ENCODE assay signal across 8 cellular contexts in the genomic region with DNA sequence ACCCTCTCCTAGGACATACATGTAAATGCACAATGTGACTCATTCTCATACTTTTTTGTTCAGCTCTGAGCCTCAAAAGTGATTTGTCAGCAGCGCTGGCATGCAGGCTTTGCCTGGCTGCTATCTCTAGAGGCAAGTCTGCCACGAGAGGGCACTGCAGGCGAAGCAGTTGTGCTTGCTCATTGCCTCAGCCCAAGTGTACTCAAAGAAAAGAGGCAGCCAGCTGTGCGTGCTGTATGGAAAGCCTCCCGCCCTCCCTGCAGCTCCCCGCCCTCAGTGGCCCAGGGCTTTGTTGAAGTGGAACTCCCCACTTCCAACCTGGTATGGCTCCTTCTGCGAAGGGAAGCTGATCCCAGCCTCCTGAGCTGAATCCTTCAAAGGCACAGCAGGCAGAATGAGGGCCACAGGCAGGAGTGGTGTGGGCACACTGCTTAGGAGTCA. TPM values are rescaled to one million over a fixed set of nuclear protein-coding genes. Genes with fewer than 3 reads are reported as not detected.
A peak's percentile ranks its signal among the peaks of the same experiment; 100 is the strongest.
DNase-seq lines count a peak whose midpoint lies in the region; ATAC-seq and TF ChIP-seq lines count a peak whose summit lies in the region.

No MANE protein-coding gene starts in this region.

- H3K4me3 Mint-ChIP-seq in activated naive CD8-positive, alpha-beta T cell treated with anti-CD3 and anti-CD28 coated beads, Interleukin-2, amount 50 U/mL, for 24 hours, result no peak overlapping the region
- no peak overlapping the region for H3K4me3 Mint-ChIP-seq in type B pancreatic cell

- no peaks in the 10 kb centered on the region for H3K9me2 ChIP-seq in SU-DHL-6 (replicated peaks; ENCODE audit: insufficient read depth, low read length)

- peaks cover 93 to 100% (median 96%) of the 10 kb centered on the region in 11 experiments for H3K36me3 ChIP-seq in BLaER1 treated with 17β-estradiol and CSF1 and Interleukin-3, amounts not matched to agents 10 nM and 100 nM
- H3K36me3 ChIP-seq in SU-DHL-6 (ENCODE audit: low read length), result peaks cover 10% of the 10 kb centered on the region; the same call in 1 of the 2 replicates

- 0 out of 22 replicates have a peak overlapping the region, but pooled peaks of 2 of the 11 experiments have one; percentile 34 to 48 for H3K9ac ChIP-seq in BLaER1 treated with 17β-estradiol and CSF1 and Interleukin-3, amounts not matched to agents 10 nM and 100 nM
- no peak overlapping the region for H3K9ac ChIP-seq in SU-DHL-6 (ENCODE audit: low read length)

- peaks cover 40 to 100% (median 92%) of the 10 kb centered on the region in 11 experiments; a peak in 21 of 22 replicates for H4K20me1 ChIP-seq in BLaER1 treated with 17β-estradiol and CSF1 and Interleukin-3, amounts not matched to agents 10 nM and 100 nM
- no peaks in the 10 kb centered on the region for H4K20me1 ChIP-seq in SU-DHL-6 (ENCODE audit: low read depth, low read length)

- peaks cover 3 to 14% (median 4%) of the 10 kb centered on the region in 10 experiments; a peak in 10 of 20 replicates for H3K4me1 ChIP-seq in BLaER1 treated with 17β-estradiol and CSF1 and Interleukin-3, amounts not matched to agents 10 nM and 100 nM

- H3K27ac ChIP-seq in BLaER1 treated with 17β-estradiol and CSF1 and Interleukin-3, amounts not matched to agents 10 nM and 100 nM, result peak overlapping the region in 3 of 11 experiments; percentile 30 to 38 (median 37); a peak in 3 of 22 replicates
- no peak overlapping the region for H3K27ac ChIP-seq in SU-DHL-6 (ENCODE audit: low read depth, low read length)

- H3K79me2 ChIP-seq in SU-DHL-6 (ENCODE audit: insufficient read depth, low read length), result peaks cover 15% of the 10 kb centered on the region; the same call in 1 of the 2 replicates

- H3K4me2 ChIP-seq in BLaER1 treated with 17β-estradiol and CSF1 and Interleukin-3, amounts not matched to agents 10 nM and 100 nM, result peak overlapping the region in 6 of 11 experiments; percentile 6 to 65 (median 32); a peak in 6 of 22 replicates
- H3K4me2 ChIP-seq in SU-DHL-6 (ENCODE audit: low read depth, low read length, poor library complexity, severe bottlenecking), result no peak overlapping the region

- peak; percentile 76 for DNase-seq in NCI-H1105 (lab: John Stamatoyannopoulos, UW)
- DNase-seq in activated naive CD8-positive, alpha-beta T cell treated with anti-CD3 and anti-CD28 coated beads, Interleukin-2, amount 50 U/mL, for 24 hours, result peak; percentile 84
- peak; percentile 94 for DNase-seq in cardiac septum (ENCODE audit: low spot score)
- DNase-seq in posterior vena cava (ENCODE audit: low spot score), result peak; percentile 98
- peak; percentile 88 for DNase-seq in type B pancreatic cell (ENCODE audit: extremely low spot score, unreplicated experiment)

- TF ChIP-seq CTCF in SU-DHL-6 (IDR thresholded peaks at IDR 0.05; ENCODE audit: insufficient read depth, low read length, poor library complexity, severe bottlenecking) (peak; percentile 72), type B pancreatic cell (conservative IDR thresholded peaks at IDR 0.05) (peak; percentile 97)

- peaks cover 35% of the 10 kb centered on the region for H3K4me1 Mint-ChIP-seq in activated naive CD8-positive, alpha-beta T cell treated with anti-CD3 and anti-CD28 coated beads, Interleukin-2, amount 50 U/mL, for 24 hours
- peaks cover 16% of the 10 kb centered on the region for H3K4me1 Mint-ChIP-seq in type B pancreatic cell (ENCODE audit: unreplicated experiment)

- H3K27me3 ChIP-seq in BLaER1 treated with 17β-estradiol and CSF1 and Interleukin-3, amounts not matched to agents 10 nM and 100 nM, result no peaks in the 10 kb centered on the region
- H3K27me3 ChIP-seq in SU-DHL-6 (ENCODE audit: low read length), result no peaks in the 10 kb centered on the region

- peaks cover 33% of the 10 kb centered on the region for H3K36me3 Mint-ChIP-seq in activated naive CD8-positive, alpha-beta T cell treated with anti-CD3 and anti-CD28 coated beads, Interleukin-2, amount 50 U/mL, for 24 hours (ENCODE audit: low read depth)
- peaks cover 30% of the 10 kb centered on the region for H3K36me3 Mint-ChIP-seq in type B pancreatic cell

- no peaks in the 10 kb centered on the region for H3F3A ChIP-seq in SU-DHL-6 (ENCODE audit: insufficient read depth)

- no peaks in the 10 kb centered on the region for H3K9me3 Mint-ChIP-seq in activated naive CD8-positive, alpha-beta T cell treated with anti-CD3 and anti-CD28 coated beads, Interleukin-2, amount 50 U/mL, for 24 hours
- H3K9me3 Mint-ChIP-seq in type B pancreatic cell, result no peaks in the 10 kb centered on the region

- H3K27me3 Mint-ChIP-seq in activated naive CD8-positive, alpha-beta T cell treated with anti-CD3 and anti-CD28 coated beads, Interleukin-2, amount 50 U/mL, for 24 hours, result no peaks in the 10 kb centered on the region
- H3K27me3 Mint-ChIP-seq in type B pancreatic cell, result no peaks in the 10 kb centered on the region

- intact Hi-C loops in cardiac septum (cut with DNase I), result loop anchor here (2.0 to 5.0 kb wide), 3 partner anchors 71 to 181 kb away; no protein-coding TSS in a partner anchor
- intact Hi-C loops in posterior vena cava (cut with DNase I), result loop anchor here in 1 of 2 donors (5.0 kb wide), 1 partner anchor 71 kb away; no protein-coding TSS in a partner anchor

- H2AFZ ChIP-seq in SU-DHL-6 (ENCODE audit: low read depth, low read length, severe bottlenecking), result no peak overlapping the region

- no peak overlapping the region for H3K4me3 ChIP-seq in BLaER1 treated with 17β-estradiol and CSF1 and Interleukin-3, amounts not matched to agents 10 nM and 100 nM
- H3K4me3 ChIP-seq in SU-DHL-6 (ENCODE audit: insufficient read depth, low read length, poor library complexity, severe bottlenecking), result no peak overlapping the region

- peaks cover 0 to 26% (median 10%) of the 10 kb centered on the region in 11 experiments; a peak in 11 of 22 replicates for H3K9me3 ChIP-seq in BLaER1 treated with 17β-estradiol and CSF1 and Interleukin-3, amounts not matched to agents 10 nM and 100 nM (replicated peaks in 1 of 11)
- H3K9me3 ChIP-seq in SU-DHL-6 (ENCODE audit: insufficient read depth, low read length), result no peaks in the 10 kb centered on the region

- H3K27ac Mint-ChIP-seq in activated naive CD8-positive, alpha-beta T cell treated with anti-CD3 and anti-CD28 coated beads, Interleukin-2, amount 50 U/mL, for 24 hours, result peak overlapping the region; percentile 64
- peak overlapping the region; percentile 75 for H3K27ac Mint-ChIP-seq in type B pancreatic cell

- ATAC-seq in GM21423 (IDR thresholded peaks at IDR 0.05; ENCODE audit: unreplicated experiment), result peak; percentile 78
- peak; percentile 77 for ATAC-seq in activated naive CD8-positive, alpha-beta T cell treated with anti-CD3 and anti-CD28 coated beads, Interleukin-2, amount 50 U/mL, for 24 hours

RNA-seq across cellular contexts. Expression of a gene that starts 16.3 kb away (rescaled TPM):
- total RNA-seq in cardiac septum, result 27.9 TPM
- total RNA-seq in posterior vena cava, result 10 to 100 TPM; 23.4 to 24.9 TPM
- total RNA-seq in type B pancreatic cell (ENCODE audit: low replicate concordance), result 41.7 and 49.8 TPM in 2 replicates

RNA-seq across cellular contexts. Expression of a gene that starts 16.5 kb away (rescaled TPM):
- total RNA-seq in cardiac septum (40.1 TPM), posterior vena cava (10 to 100 TPM; 51.5 to 52.0 TPM), type B pancreatic cell (ENCODE audit: low replicate concordance) (86.9 and 129 TPM in 2 replicates)

RNA-seq across cellular contexts. Expression of a gene that starts 53.8 kb away (rescaled TPM):
- 6.3 TPM for total RNA-seq in cardiac septum
- 1 to 10 TPM; 7.0 to 7.1 TPM for total RNA-seq in posterior vena cava
- total RNA-seq in type B pancreatic cell (ENCODE audit: low replicate concordance), result 14.8 and 19.9 TPM in 2 replicates
